Comparison of ENCODE assay signal across 22 cellular contexts in the genomic region with DNA sequence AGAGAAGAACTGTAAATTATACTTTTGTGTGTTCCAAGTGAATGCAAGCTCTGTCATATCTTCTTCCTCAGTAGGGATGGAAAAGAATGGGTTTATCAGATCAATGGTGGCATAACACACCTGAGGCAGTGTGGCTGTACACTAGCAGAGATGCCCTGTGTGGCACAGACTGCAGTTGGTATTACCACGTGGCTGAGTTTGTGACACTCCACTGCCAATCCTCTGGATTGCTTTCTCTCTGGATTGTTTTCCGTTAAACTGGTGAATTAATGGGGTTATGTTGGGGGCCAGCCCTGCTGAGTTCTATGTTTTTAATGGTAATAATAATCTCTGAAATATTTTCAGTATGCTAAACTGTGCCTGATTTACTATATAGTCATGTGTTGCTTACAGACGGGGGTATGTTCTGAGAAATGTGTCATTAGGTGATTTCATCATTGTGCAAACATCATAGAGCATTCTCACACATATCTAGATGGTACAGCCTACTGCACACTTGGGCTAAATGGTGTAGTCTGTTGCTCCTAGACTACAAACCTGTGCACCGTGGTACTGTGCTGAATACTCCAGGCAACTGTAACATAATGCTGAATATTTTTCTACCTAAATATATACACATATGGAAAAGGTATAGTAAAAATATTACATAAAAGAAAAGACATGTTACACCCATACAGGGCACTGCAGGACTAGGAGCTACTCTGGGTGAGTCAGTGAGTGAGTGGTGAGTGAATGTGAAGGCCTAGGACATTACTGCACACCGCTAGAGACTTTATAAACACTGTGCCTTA.
DNase-seq lines count a peak whose midpoint lies in the region; ATAC-seq and TF ChIP-seq lines count a peak whose summit lies in the region.
"Had no signal": no experiment of that assay in that cellular context is flagged by ENCODE, and none has a peak within 500 bp of the region (broad histone marks: within the 10 kb centered on the region; RNA-seq: fewer than 3 reads in every experiment).

No MANE protein-coding gene starts in this region.

- H3K36me3 ChIP-seq in ACC112 (ENCODE audit: insufficient read depth, low read length) (no peaks in the 10 kb centered on the region), PC-3 (ENCODE audit: low read depth, low read length) (no peaks in the 10 kb centered on the region)
- H3K36me3 ChIP-seq: esophagus squamous epithelium had no signal

- ATAC-seq in PC-3 = peak; percentile 94
- no peak for ATAC-seq in GM18505 (IDR thresholded peaks at IDR 0.05; ENCODE audit: unreplicated experiment)
- no peak for ATAC-seq in HG03378 (IDR thresholded peaks at IDR 0.05; ENCODE audit: unreplicated experiment)
- ATAC-seq: activated CD4-positive, CD25-positive, alpha-beta regulatory T cell treated with anti-CD3 and anti-CD28 coated beads, Interleukin-2, amount 50 U/mL, for 24 hours; activated CD8-positive, alpha-beta memory T cell treated with anti-CD3 and anti-CD28 coated beads, Interleukin-2, amount 10 ng/mL, durations not matched to agents 7 days and 5 days; left colon had no signal

- H3K9ac ChIP-seq in PC-3 (ENCODE audit: low read length) = peak overlapping the region; percentile 58

- H3K9me2 ChIP-seq in PC-3 (replicated peaks; ENCODE audit: low read length) = no peaks in the 10 kb centered on the region

- POLR2A ChIA-PET in PC-3 (lab: Charles Lee; ENCODE audit: unreplicated experiment) = interaction anchor here (0.6 kb wide), 1 partner anchor 58 kb away, joined by 4 read pairs; no protein-coding TSS in a partner anchor

- H2AFZ ChIP-seq in ACC112 (ENCODE audit: low read length, unreplicated experiment) (no peak overlapping the region), PC-3 (ENCODE audit: low read length) (peak overlapping the region; percentile 8; the same call in 1 of the 2 replicates)

- H3K27ac ChIP-seq in ACC112 (ENCODE audit: low read depth, low read length) = peak overlapping the region; percentile 74
- H3K27ac ChIP-seq in PC-3 (ENCODE audit: low read length) = peak overlapping the region; percentile 88
- no peak overlapping the region for H3K27ac ChIP-seq in dorsolateral prefrontal cortex
- H3K27ac ChIP-seq: esophagus squamous epithelium had no signal

- no peaks in the 10 kb centered on the region for H3K9me3 ChIP-seq in PC-3 (ENCODE audit: low read length)
- H3K9me3 ChIP-seq: esophagus squamous epithelium had no signal

- no peaks in the 10 kb centered on the region for H3F3A ChIP-seq in PC-3 (ENCODE audit: low read length, unreplicated experiment)

- CTCF ChIA-PET in PC-3 (lab: Charles Lee) = no interaction called here

- H3K4me1 ChIP-seq in ACC112 (ENCODE audit: control insufficient read depth, insufficient read depth, low read length, unreplicated experiment) = peaks cover 4% of the 10 kb centered on the region
- peaks cover 38% of the 10 kb centered on the region for H3K4me1 ChIP-seq in PC-3 (ENCODE audit: insufficient read depth, low read length)
- H3K4me1 ChIP-seq: esophagus squamous epithelium had no signal

- no peak overlapping the region for H3K4me3 ChIP-seq in ACC112 (ENCODE audit: low read depth, low read length)
- peak overlapping the region; percentile 5; the same call in 1 of the 2 replicates for H3K4me3 ChIP-seq in PC-3 (ENCODE audit: low read length)
- no peak overlapping the region for H3K4me3 ChIP-seq in cardiac fibroblast (replicated peaks in 1 of 2; ENCODE audit: low read depth in 2 of 2, low read length in 2 of 2)
- H3K4me3 ChIP-seq in dorsolateral prefrontal cortex = no peak overlapping the region
- H3K4me3 ChIP-seq: esophagus squamous epithelium had no signal

- TF ChIP-seq CTCF in PC-3 (conservative IDR thresholded peaks at IDR 0.05; ENCODE audit: low read depth, low read length) = no peak
- no peak for TF ChIP-seq CTCF in cardiac fibroblast (IDR thresholded peaks at IDR 0.05; ENCODE audit: low read depth, low read length)
- TF ChIP-seq CTCF in dorsolateral prefrontal cortex (IDR thresholded peaks at IDR 0.05 in 54 of 56, conservative IDR thresholded peaks at IDR 0.05 in 2 of 56; ENCODE audit: low read depth in 1 of 56, partially characterized antibody in 56 of 56) = no peak

- no peaks in the 10 kb centered on the region for H3K79me2 ChIP-seq in ACC112 (ENCODE audit: control insufficient read depth, insufficient read depth, low read length, unreplicated experiment)
- no peaks in the 10 kb centered on the region for H3K79me2 ChIP-seq in PC-3 (ENCODE audit: low read length)

- peak overlapping the region; percentile 53 for H3K4me2 ChIP-seq in PC-3 (ENCODE audit: low read length)

- H4K20me1 ChIP-seq in PC-3 (ENCODE audit: low read length) = no peaks in the 10 kb centered on the region

- peak; percentile 83 for DNase-seq in PC-3
- peak; percentile 36 to 79 for DNase-seq in cardiac fibroblast (ENCODE audit: low read depth in 2 of 2)
- peak; percentile 72 for DNase-seq in glomerular visceral epithelial cell (ENCODE audit: extremely low spot score)
- DNase-seq in dorsolateral prefrontal cortex = no peak
- DNase-seq in activated gamma-delta T cell (lab: John Stamatoyannopoulos, UW) = no peak
- DNase-seq: activated CD8-positive, alpha-beta memory T cell treated with anti-CD3 and anti-CD28 coated beads, Interleukin-2, amount 10 ng/mL, durations not matched to agents 7 days and 5 days; activated effector memory CD4-positive, alpha-beta T cell treated with Interleukin-2 at 50 U/mL for 16 hours; aorta; CD4-positive, CD25-positive, alpha-beta regulatory T cell; cortex of kidney; DND-41; esophagus squamous epithelium; left colon; midbrain; MM.1S; NCI-H1694 treated with DMSO at 0.1 percent for 48 hours; retina; SIG-M5 had no signal

- no TSS peak for BruUV-seq in PC-3 (replicated peaks; lab: Mats Ljungman, UMichigan)

- H3K27me3 ChIP-seq in ACC112 (ENCODE audit: insufficient read depth, low read length) (no peaks in the 10 kb centered on the region), PC-3 (ENCODE audit: low read length) (no peaks in the 10 kb centered on the region), dorsolateral prefrontal cortex (no peaks in the 10 kb centered on the region)
- H3K27me3 ChIP-seq: esophagus squamous epithelium had no signal

- intact Hi-C loops in PC-3 (cut with micrococcal nuclease) = loop anchor here (2.0 to 10.0 kb wide), 2 partner anchors 26 to 54 kb away; no protein-coding TSS in a partner anchor
- intact Hi-C loops in dorsolateral prefrontal cortex (cut with DNase I) = no loop called here

- no peak for TF ChIP-seq POLR2A in GM18505 (IDR thresholded peaks at IDR 0.05; ENCODE audit: borderline replicate concordance, extremely low read depth, insufficient read depth, insufficient read length)

Comparison
In these comparisons a context has a peak if more than half of its experiments do, and no peak if none do; other contexts are left out.
1. H3K27ac ChIP-seq: peak in ACC112 (single experiment) and PC-3 (single experiment); none in dorsolateral prefrontal cortex (0 of 59).
2. DNase-seq: peak in PC-3 (single experiment), cardiac fibroblast (2 of 2) and glomerular visceral epithelial cell (single experiment); none in dorsolateral prefrontal cortex (0 of 10) and activated gamma-delta T cell (single experiment).